In the genomic region with DNA sequence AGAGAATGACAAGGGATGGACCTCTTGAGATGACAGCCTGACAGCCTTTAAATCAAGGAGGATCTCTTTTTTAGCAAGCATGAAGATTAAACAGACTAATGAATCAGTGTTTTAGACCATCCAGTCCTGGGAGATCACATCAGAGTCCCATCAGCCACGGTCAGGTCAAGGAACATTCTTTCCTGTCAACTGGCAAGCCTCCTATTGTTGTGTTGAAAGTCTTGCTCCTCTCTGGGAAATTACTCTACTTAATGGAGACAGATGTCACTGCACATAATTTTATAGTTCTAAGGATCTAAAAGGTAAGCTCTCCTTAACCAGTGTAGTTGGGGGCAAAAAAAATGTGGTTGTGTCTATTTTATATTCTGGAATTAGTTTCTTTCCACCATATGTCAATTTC, we compare ENCODE assay signal across 26 cellular contexts.
"Had no signal": no experiment of that assay in that cellular context is flagged by ENCODE, and none has a peak within 500 bp of the region (broad histone marks: within the 10 kb centered on the region; RNA-seq: fewer than 3 reads in every experiment).

No MANE protein-coding gene starts in this region.

- H3K27me3 ChIP-seq: stomach, suprapubic skin, testis, thyroid gland, tibial artery, tibial nerve, transverse colon, upper lobe of left lung, upper lobe of right lung, uterus, vagina had no signal

- DNase-seq: stimulated activated CD4-positive, alpha-beta T cell treated with anti-CD3 and anti-CD28 coated beads, Interleukin-2, amount 100 ng/mL, for 48 hours; stimulated activated CD4-positive, alpha-beta T cell treated with anti-CD3 and anti-CD28 coated beads, Interleukin-4, amount 100 ng/mL, for 1 hour; stimulated activated CD4-positive, alpha-beta T cell treated with anti-CD3 and anti-CD28 coated beads, Interleukin-4, amount 100 ng/mL, for 24 hours; stimulated activated CD4-positive, alpha-beta T cell treated with anti-CD3 and anti-CD28 coated beads, Interleukin-4, amount 100 ng/mL, for 4 hours; stimulated activated CD8-positive, alpha-beta memory T cell treated with anti-CD3 and anti-CD28 coated beads, Interleukin-4, amount 100 ng/mL, for 48 hours; stimulated activated naive B cell treated with anti-CD40 and anti-IgM and Interleukin-4, amounts not matched to agents 10 μg/mL and 1 μg/mL and 100 μg/mL, for 72 hours; stimulated activated naive CD4-positive, alpha-beta T cell; stimulated activated naive CD4-positive, alpha-beta T cell treated with Interleukin-2 at 50 U/mL for 16 hours; stimulated activated naive CD8-positive, alpha-beta T cell treated with anti-CD3 and anti-CD28 coated beads, Interleukin-15, amount 100 ng/mL, for 72 hours; stimulated activated naive CD8-positive, alpha-beta T cell treated with anti-CD3 and anti-CD28 coated beads, Interleukin-15, Interleukin-2, amounts not matched to agents 100 U/mL and 50 U/mL, for 24 hours; stomach; substantia nigra; testis; thyroid gland; tibial artery; transverse colon; trophoblast cell; upper lobe of left lung; upper lobe of right lung; uterus had no signal

- H3K4me3 ChIP-seq: stomach, suprapubic skin, testis, thoracic aorta, thyroid gland, tibial artery, tibial nerve, transverse colon, upper lobe of left lung, upper lobe of right lung, uterus, vagina had no signal

- H3K36me3 ChIP-seq: stomach, suprapubic skin, thoracic aorta, thyroid gland, tibial artery, tibial nerve, transverse colon, upper lobe of left lung, upper lobe of right lung, uterus, vagina had no signal

- ATAC-seq: stimulated activated effector memory CD8-positive, alpha-beta T cell treated with anti-CD3 and anti-CD28 coated beads, Interleukin-12 subunit alpha, Interleukin-12 subunit beta, amount 100 ng/mL, for 72 hours; stimulated activated memory B cell treated with anti-CD40 and anti-IgM and Interleukin-4, amounts not matched to agents 10 μg/mL and 1 μg/mL and 100 μg/mL, for 72 hours; stimulated activated naive B cell treated with anti-CD40 and anti-IgM and Interleukin-4, amounts not matched to agents 10 μg/mL and 1 μg/mL and 100 μg/mL, for 72 hours; stimulated activated naive CD8-positive, alpha-beta T cell treated with anti-CD3 and anti-CD28 coated beads, Interleukin-15, amount 100 ng/mL, for 72 hours; stimulated activated naive CD8-positive, alpha-beta T cell treated with anti-CD3 and anti-CD28 coated beads, Interleukin-15, Interleukin-2, amounts not matched to agents 100 U/mL and 50 U/mL, for 24 hours; upper lobe of right lung had no signal

- H3K9me3 ChIP-seq: stomach, suprapubic skin, testis, thoracic aorta, thyroid gland, tibial artery, tibial nerve, transverse colon, upper lobe of left lung, upper lobe of right lung, uterus, vagina had no signal

- H3K27ac ChIP-seq: stomach, suprapubic skin, testis, thoracic aorta, thyroid gland, tibial artery, tibial nerve, transverse colon, upper lobe of left lung, upper lobe of right lung, uterus, vagina had no signal
